ENCODE assay signal across 9 cellular contexts in the genomic region with DNA sequence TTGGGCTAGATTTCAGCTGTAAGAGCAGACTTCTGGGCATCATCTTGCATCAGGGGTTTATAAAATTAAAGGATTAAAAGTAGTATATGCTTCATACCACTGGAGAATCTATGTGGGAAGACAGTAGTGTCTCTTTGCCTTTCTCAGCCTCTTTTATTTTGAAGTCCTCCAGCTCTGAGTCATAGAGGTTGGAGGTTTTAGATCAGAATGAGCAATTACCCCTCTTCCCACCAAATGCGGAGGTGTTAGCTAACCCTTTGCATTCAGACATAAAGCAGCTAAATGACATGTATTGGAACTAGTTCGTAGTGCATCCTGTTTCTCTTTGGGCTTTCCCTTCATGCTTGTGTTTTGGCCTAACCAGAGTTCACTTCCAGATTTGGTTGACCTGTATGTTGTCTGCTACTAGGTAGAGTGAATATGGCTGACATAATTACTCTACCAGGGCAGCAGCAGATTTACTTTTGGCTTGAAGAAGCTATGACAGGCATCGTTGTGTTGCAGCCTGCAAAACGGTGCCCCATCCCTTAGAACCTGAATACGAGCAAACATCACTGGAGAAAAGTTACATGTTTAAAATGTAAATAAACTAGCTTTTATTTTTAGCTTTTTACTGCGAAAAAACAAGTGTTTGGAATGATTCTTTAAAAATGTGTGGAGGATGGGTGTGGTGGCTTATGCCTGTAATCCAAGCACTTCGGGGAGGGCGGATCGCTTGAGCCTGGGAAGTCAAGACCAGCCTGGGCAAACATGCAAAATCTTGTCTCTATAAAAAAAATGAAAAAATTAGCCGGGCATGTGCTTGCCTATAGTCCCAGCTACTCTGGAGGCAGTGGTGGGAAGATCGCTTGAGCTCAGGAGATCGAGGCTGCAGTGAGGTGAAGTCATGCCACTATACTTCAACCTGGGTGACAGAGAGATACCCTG.
A peak's percentile ranks its signal among the peaks of the same experiment; 100 is the strongest.
DNase-seq lines count a peak whose midpoint lies in the region; ATAC-seq, FAIRE-seq and TF ChIP-seq lines count a peak whose summit lies in the region.
"Had no signal": no experiment of that assay in that cellular context is flagged by ENCODE, and none has a peak within 500 bp of the region (broad histone marks: within the 10 kb centered on the region; RNA-seq: fewer than 3 reads in every experiment).

No MANE protein-coding gene starts in this region.

- no peak overlapping the region for H3K4me3 ChIP-seq in AG04450 (ENCODE audit: low read depth, low read length)
- no peak overlapping the region for H3K4me3 ChIP-seq in bronchial epithelial cell (ENCODE audit: low read depth, low read length)

- POLR2A ChIA-PET in AG04450 (lab: Yijun Ruan, JAX): no interaction called here
- POLR2A ChIA-PET in T-cell (lab: Charles Lee): no interaction called here

- no peaks in the 10 kb centered on the region for H3K4me1 Mint-ChIP-seq in T-cell

- no peak overlapping the region for H3K27ac Mint-ChIP-seq in T-cell

- FAIRE-seq in bronchial epithelial cell (lab: Jason Lieb, UNC): peak; percentile 73
- FAIRE-seq: G401.6 had no signal

- no peaks in the 10 kb centered on the region for H3K36me3 Mint-ChIP-seq in T-cell

- H3K27me3 Mint-ChIP-seq in T-cell: no peaks in the 10 kb centered on the region

- H3K9me3 Mint-ChIP-seq in T-cell: no peaks in the 10 kb centered on the region

- CTCF ChIA-PET in AG04450 (lab: Charles Lee) (interaction anchor here (1.2 kb wide), 1 partner anchor 62 kb away, joined by 3 read pairs; no protein-coding TSS in a partner anchor), T-cell (lab: Charles Lee) (no interaction called here)

- ATAC-seq in GM18870 (IDR thresholded peaks at IDR 0.05; ENCODE audit: unreplicated experiment) (peak; percentile 83), HG03103 (IDR thresholded peaks at IDR 0.05; ENCODE audit: low read depth, unreplicated experiment) (peak; percentile 48), HG03097 (IDR thresholded peaks at IDR 0.05; ENCODE audit: low FRiP score, unreplicated experiment) (no peak), T-cell (replicated peaks in 1 of 4) (no peak)

- TF ChIP-seq CTCF in AG04450 (IDR thresholded peaks at IDR 0.05; ENCODE audit: low read depth, low read length): no peak
- no peak for TF ChIP-seq CTCF in bronchial epithelial cell (IDR thresholded peaks at IDR 0.05; ENCODE audit: insufficient read depth, low read length, severe bottlenecking)

- DNase-seq in AG04450 (ENCODE audit: low read depth, low spot score) (peak; percentile 8), bronchial epithelial cell (ENCODE audit: low read depth) (peak; percentile 92), NCI-H748 treated with DMSO at 0.1 percent for 48 hours (lab: John Stamatoyannopoulos, UW) (no peak), NCI-H1092 treated with DMSO at 0.1 percent for 48 hours (lab: John Stamatoyannopoulos, UW) (no peak), T-cell (no peak)

- H3K36me3 ChIP-seq in bronchial epithelial cell (ENCODE audit: control insufficient read depth, insufficient read depth, low read length): peaks cover 3% of the 10 kb centered on the region

- no peak overlapping the region for H3K27ac ChIP-seq in AG04450 (ENCODE audit: low read depth, low read length)

- no peaks in the 10 kb centered on the region for H3K9me3 ChIP-seq in AG04450 (ENCODE audit: control insufficient read depth, insufficient read depth, low read length)

- no peak overlapping the region for H3K4me3 Mint-ChIP-seq in T-cell

- H3K27me3 ChIP-seq in AG04450 (ENCODE audit: control insufficient read depth, insufficient read depth, low read length) (no peaks in the 10 kb centered on the region), bronchial epithelial cell (ENCODE audit: control insufficient read depth, insufficient read depth, low read length) (no peaks in the 10 kb centered on the region)

Comparison
In these comparisons a context has a peak if more than half of its experiments do, and no peak if none do; other contexts are left out.
1. DNase-seq: peak in AG04450 (single experiment) and bronchial epithelial cell (single experiment); none in NCI-H748 treated with DMSO at 0.1 percent for 48 hours (single experiment), NCI-H1092 treated with DMSO at 0.1 percent for 48 hours (single experiment) and T-cell (0 of 34).
2. ATAC-seq: peak in GM18870 (single experiment) and HG03103 (single experiment); none in HG03097 (single experiment) and T-cell (0 of 4).